Comparison of ENCODE assay signal across 8 cellular contexts in genomic region chr11:47216141-47216798, GRCh38. TPM values are rescaled to one million over a fixed set of nuclear protein-coding genes. Genes with fewer than 3 reads are reported as not detected.
DNase-seq lines count a peak whose midpoint lies in the region; ATAC-seq lines count a peak whose summit lies in the region.

No MANE protein-coding gene starts in this region.

- ATAC-seq in GM18520 (IDR thresholded peaks at IDR 0.05; ENCODE audit: unreplicated experiment), result peak; percentile 22
- ATAC-seq in activated CD4-positive, alpha-beta T cell treated with anti-CD3 and anti-CD28 coated beads for 36 hours, result peak; percentile 34
- no peak for ATAC-seq in GM21515 (IDR thresholded peaks at IDR 0.05; ENCODE audit: unreplicated experiment)

- H3K4me3 ChIP-seq in duodenal mucosa (ENCODE audit: low read depth in 1 of 2, low read length in 2 of 2) (peak overlapping the region; percentile 85 to 90), muscle layer of colon (ENCODE audit: low read depth in 1 of 2, low read length in 2 of 2) (peak overlapping the region; percentile 78 to 80)

- H3K9me3 ChIP-seq in duodenal mucosa (ENCODE audit: control insufficient read depth in 1 of 2, low read length in 2 of 2) (no peaks in the 10 kb centered on the region), muscle layer of colon (ENCODE audit: low read length) (no peaks in the 10 kb centered on the region)

- peaks cover 6 to 9% of the 10 kb centered on the region in 2 donors for H3K36me3 ChIP-seq in duodenal mucosa (ENCODE audit: control insufficient read depth in 1 of 2, insufficient read depth in 2 of 2, low read length in 2 of 2)
- peaks cover 20% of the 10 kb centered on the region for H3K36me3 ChIP-seq in muscle layer of colon (ENCODE audit: insufficient read depth, low read length)

- H3K4me1 ChIP-seq in duodenal mucosa (ENCODE audit: control insufficient read depth in 1 of 2, insufficient read depth in 2 of 2, low read length in 2 of 2) (peaks cover 17 to 19% of the 10 kb centered on the region in 2 donors), muscle layer of colon (ENCODE audit: insufficient read depth, low read length) (peaks cover 18% of the 10 kb centered on the region)

- H3K27me3 Mint-ChIP-seq in activated CD4-positive, alpha-beta T cell treated with anti-CD3 and anti-CD28 coated beads for 36 hours, result no peaks in the 10 kb centered on the region

- no peaks in the 10 kb centered on the region for H3K9me3 Mint-ChIP-seq in activated CD4-positive, alpha-beta T cell treated with anti-CD3 and anti-CD28 coated beads for 36 hours (ENCODE audit: low read depth)

- intact Hi-C loops in activated CD4-positive, alpha-beta T cell treated with anti-CD3 and anti-CD28 coated beads for 36 hours (cut with DNase I, micrococcal nuclease), result loop anchor here (1.0 to 10.0 kb wide), 5 partner anchors 9 to 869 kb away; partner anchors contain the start of gene DGKZ (in 1 of the 2)

- DNase-seq in AG08396 (ENCODE audit: low spot score) (peak; percentile 85), LHCN-M2 (ENCODE audit: low read depth) (peak; percentile 78)
- peak; percentile 82 for DNase-seq in activated CD4-positive, alpha-beta T cell treated with anti-CD3 and anti-CD28 coated beads for 36 hours
- peak; percentile 25 for DNase-seq in stimulated activated CD8-positive, alpha-beta memory T cell treated with anti-CD3 and anti-CD28 coated beads, Interleukin-7, amount 100 ng/mL, for 1 hour (ENCODE audit: low read depth in 2 of 2)

- H3K36me3 Mint-ChIP-seq in activated CD4-positive, alpha-beta T cell treated with anti-CD3 and anti-CD28 coated beads for 36 hours (ENCODE audit: low read depth), result peaks cover 49% of the 10 kb centered on the region

- H3K4me1 Mint-ChIP-seq in activated CD4-positive, alpha-beta T cell treated with anti-CD3 and anti-CD28 coated beads for 36 hours, result peaks cover 43% of the 10 kb centered on the region

- H3K27ac ChIP-seq in duodenal mucosa (ENCODE audit: low read depth, low read length) (peak overlapping the region; percentile 1), muscle layer of colon (ENCODE audit: low read depth, low read length) (peak overlapping the region; percentile 100)

- H3K27me3 ChIP-seq in duodenal mucosa (ENCODE audit: control insufficient read depth in 1 of 2, insufficient read depth in 2 of 2, low read length in 2 of 2) (no peaks in the 10 kb centered on the region), muscle layer of colon (ENCODE audit: control insufficient read depth in 1 of 2, insufficient read depth in 2 of 2, low read length in 2 of 2) (no peaks in the 10 kb centered on the region)

- CTCF ChIA-PET in activated CD4-positive, alpha-beta T cell treated with anti-CD3 and anti-CD28 coated beads for 36 hours (lab: Charles Lee), result interaction anchor here (0.7 to 2.9 kb wide), 8 partner anchors 15 to 55 kb away, joined by 3 to 22 read pairs (median 4); partner anchors contain the start of gene ACP2

- H3K9ac ChIP-seq in duodenal mucosa (ENCODE audit: low read depth in 1 of 2, low read length in 2 of 2) (peak overlapping the region; percentile 87 to 90), muscle layer of colon (ENCODE audit: low read length) (peak overlapping the region; percentile 65)

- POLR2A ChIA-PET in activated CD4-positive, alpha-beta T cell treated with anti-CD3 and anti-CD28 coated beads for 36 hours (lab: Charles Lee), result interaction anchor here (0.7 to 3.4 kb wide), 7 partner anchors 17 to 55 kb away, joined by 3 to 18 read pairs (median 4); partner anchors contain the start of gene ACP2

- H3K4me3 Mint-ChIP-seq in activated CD4-positive, alpha-beta T cell treated with anti-CD3 and anti-CD28 coated beads for 36 hours, result peak overlapping the region; percentile 99

- peak overlapping the region; percentile 98 for H3K27ac Mint-ChIP-seq in activated CD4-positive, alpha-beta T cell treated with anti-CD3 and anti-CD28 coated beads for 36 hours

RNA-seq across cellular contexts. Expression of gene DDB2, which starts 1.5 kb away (rescaled TPM):
- total RNA-seq in LHCN-M2 (2014; rRNA removed), result 48.8 and 56.8 TPM in 2 replicates
- 61.2 TPM for polyA plus RNA-seq in LHCN-M2 (2012)
- 100 to 1,000 TPM; 159 to 178 TPM for total RNA-seq in activated CD4-positive, alpha-beta T cell treated with anti-CD3 and anti-CD28 coated beads for 36 hours

RNA-seq across cellular contexts. Expression of gene PACSIN3, which starts 30.0 kb away (rescaled TPM):
- 19.6 and 21.0 TPM in 2 replicates for total RNA-seq in LHCN-M2 (2014; rRNA removed)
- 16.9 TPM for polyA plus RNA-seq in LHCN-M2 (2012)
- total RNA-seq in activated CD4-positive, alpha-beta T cell treated with anti-CD3 and anti-CD28 coated beads for 36 hours, result 1 to 10 TPM; 4.1 to 5.9 TPM

RNA-seq across cellular contexts. Expression of gene ACP2, which starts 32.3 kb away (rescaled TPM):
- total RNA-seq in LHCN-M2 (2014; rRNA removed), result 65.1 and 76.6 TPM in 2 replicates
- 36.7 TPM for polyA plus RNA-seq in LHCN-M2 (2012)
- 10 to 100 TPM; 10.2 to 11.2 TPM for total RNA-seq in activated CD4-positive, alpha-beta T cell treated with anti-CD3 and anti-CD28 coated beads for 36 hours

RNA-seq across cellular contexts. Expression of gene ARFGAP2, which starts 39.6 kb away (rescaled TPM):
- total RNA-seq in LHCN-M2 (2014; rRNA removed), result 111 TPM in 2 replicates
- 44.3 TPM for polyA plus RNA-seq in LHCN-M2 (2012)
- total RNA-seq in activated CD4-positive, alpha-beta T cell treated with anti-CD3 and anti-CD28 coated beads for 36 hours, result 10 to 100 TPM; 74.9 to 76.5 TPM

RNA-seq across cellular contexts. Expression of gene NR1H3, which starts 41.5 kb away (rescaled TPM):
- total RNA-seq in LHCN-M2 (2014; rRNA removed), result 9.4 and 10.8 TPM in 2 replicates
- 8.3 TPM for polyA plus RNA-seq in LHCN-M2 (2012)
- 10 to 100 TPM in 1 of 2 experiments, 1 to 10 TPM in 1; 9.5 to 13.3 TPM for total RNA-seq in activated CD4-positive, alpha-beta T cell treated with anti-CD3 and anti-CD28 coated beads for 36 hours

Comparison
In these comparisons a context has a peak if more than half of its experiments do, and no peak if none do; other contexts are left out.
1. DNase-seq: peak in every context shown above with its lines; median percentile 85 in AG08396; 82 in activated CD4-positive, alpha-beta T cell treated with anti-CD3 and anti-CD28 coated beads for 36 hours; 78 in LHCN-M2; 25 in stimulated activated CD8-positive, alpha-beta memory T cell treated with anti-CD3 and anti-CD28 coated beads, Interleukin-7, amount 100 ng/mL, for 1 hour.